In the genomic region with DNA sequence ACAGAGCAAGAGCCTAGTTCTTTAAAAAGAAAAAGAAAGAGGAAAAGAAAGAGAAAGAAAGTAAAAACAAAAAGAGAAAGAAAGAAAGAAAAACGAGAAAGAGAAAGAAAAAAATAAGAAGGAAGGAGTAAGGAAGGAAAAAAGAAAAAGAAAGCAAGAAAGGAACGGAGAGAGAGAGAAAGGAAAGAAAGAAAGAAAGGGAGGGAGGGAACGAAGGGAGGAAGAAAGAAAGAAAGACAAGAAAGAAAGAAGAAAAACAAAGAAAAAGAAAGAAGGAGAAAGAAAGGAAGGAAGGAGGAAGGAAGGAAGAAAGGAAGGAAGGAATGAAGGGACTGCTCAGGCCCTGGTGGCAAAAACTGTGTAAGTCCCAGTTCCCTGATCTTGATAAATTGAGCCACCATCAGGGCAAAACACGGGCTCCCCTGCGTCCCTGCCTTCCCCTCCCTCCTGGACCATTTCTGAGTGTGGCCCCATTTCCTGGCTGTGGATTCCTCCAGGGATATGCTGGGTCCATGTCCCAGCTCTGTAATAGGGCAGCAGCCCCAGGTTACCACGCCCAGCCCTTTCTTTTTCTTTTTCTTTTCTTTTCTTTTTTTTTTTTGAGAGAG, we compare ENCODE assay signal across 25 cellular contexts. TPM values are rescaled to one million over a fixed set of nuclear protein-coding genes. Genes with fewer than 3 reads are reported as not detected.
DNase-seq lines count a peak whose midpoint lies in the region; ATAC-seq, FAIRE-seq and TF ChIP-seq lines count a peak whose summit lies in the region.
"Had no signal": no experiment of that assay in that cellular context is flagged by ENCODE, and none has a peak within 500 bp of the region (broad histone marks: within the 10 kb centered on the region; RNA-seq: fewer than 3 reads in every experiment).

No MANE protein-coding gene starts in this region.

- intact Hi-C loops in kidney (cut with DNase I): no loop called here

- H3K4me1 Mint-ChIP-seq in neural crest cell: peaks cover 45% of the 10 kb centered on the region

- peak overlapping the region; percentile 92 for H3K27ac Mint-ChIP-seq in neural crest cell (ENCODE audit: unreplicated experiment)
- H3K27ac Mint-ChIP-seq: CD4-positive, alpha-beta memory T cell had no signal

- no peak overlapping the region for H3K14ac ChIP-seq in H1 (ENCODE audit: insufficient read length)

- WGBS in H1 (ENCODE audit: extremely low coverage in 1 of 2, insufficient coverage in 1 of 2, insufficient read length in 1 of 2, insufficient replicate concordance in 2 of 2, low coverage in 1 of 2, low lambda C conversion rate in 2 of 2, missing lambda C conversion rate in 1 of 2), 2 experiments: 30 to 70% methylated on average over 1 to 6 of the region's 6 CpGs

- 0 out of 2 replicates have a peak overlapping the region, but pooled peaks have one; percentile 80 for H2BK12ac ChIP-seq in H1 (ENCODE audit: low read depth, low read length)

- TF ChIP-seq CTCF in KMS-11 (conservative IDR thresholded peaks at IDR 0.05; ENCODE audit: low read depth, low read length) (no peak), H1 (IDR thresholded peaks at IDR 0.05; ENCODE audit: control extremely low read depth in 1 of 3, insufficient read depth in 1 of 3, low read depth in 1 of 3, low read length in 3 of 3) (no peak), neural crest cell (conservative IDR thresholded peaks at IDR 0.05) (no peak), GM10266 (IDR thresholded peaks at IDR 0.05; ENCODE audit: control insufficient read depth, insufficient read depth, low read depth, missing control alignments) (no peak), kidney (IDR thresholded peaks at IDR 0.05; ENCODE audit: borderline replicate concordance, extremely low read depth, insufficient read depth) (no peak)

- no peaks in the 10 kb centered on the region for H4K20me1 ChIP-seq in KMS-11 (ENCODE audit: insufficient read depth)
- peaks cover 0 to 4% of the 10 kb centered on the region in 2 experiments for H4K20me1 ChIP-seq in H1 (replicated peaks in 1 of 2; ENCODE audit: control insufficient read depth in 1 of 2, insufficient read depth in 2 of 2, low read length in 2 of 2)
- H4K20me1 ChIP-seq: BLaER1 had no signal

- H3K56ac ChIP-seq in H1 (replicated peaks; ENCODE audit: insufficient read length, low read depth, low read length): no peak overlapping the region

- H3K4me3 ChIP-seq in KMS-11 (IDR thresholded peaks at IDR 0.05; ENCODE audit: insufficient read depth, low read depth, low read length) (no peak overlapping the region), H1 (ENCODE audit: extremely low read depth in 1 of 4, insufficient read depth in 2 of 4, low read depth in 3 of 4, low read length in 4 of 4) (no peak overlapping the region), kidney (ENCODE audit: low read length in 2 of 2) (no peak overlapping the region)
- H3K4me3 ChIP-seq: BLaER1, MG63, SJSA1 had no signal

- H4K91ac ChIP-seq in H1 (replicated peaks; ENCODE audit: insufficient read length, low read length): peak overlapping the region; percentile 91

- H2BK15ac ChIP-seq in H1 (ENCODE audit: low read length): no peak overlapping the region

- 0 out of 2 replicates have a peak overlapping the region, but pooled peaks have one; percentile 7 for H2BK5ac ChIP-seq in H1 (ENCODE audit: low read depth, low read length)

- no peaks in the 10 kb centered on the region for H3K27me3 ChIP-seq in KMS-11 (ENCODE audit: insufficient read depth, low read depth)
- no peaks in the 10 kb centered on the region for H3K27me3 ChIP-seq in H1 (replicated peaks in 1 of 4; ENCODE audit: control insufficient read depth in 3 of 4, extremely low read depth in 1 of 4, insufficient read depth in 3 of 4, low read length in 3 of 4)
- H3K27me3 ChIP-seq: BLaER1, MG63, SJSA1 had no signal

- TF ChIP-seq RAD21 in H1 (IDR thresholded peaks at IDR 0.05 in 1 of 2, conservative IDR thresholded peaks at IDR 0.05 in 1 of 2; ENCODE audit: low read depth in 2 of 2, low read length in 2 of 2): no peak

- no peak for TF ChIP-seq POLR2A in H1 (IDR thresholded peaks at IDR 0.05; ENCODE audit: control extremely low read depth in 1 of 2, low read depth in 2 of 2, low read length in 2 of 2)

- H3K18ac ChIP-seq in H1 (ENCODE audit: extremely low read depth, low read length): no peak overlapping the region; the same call in 1 of the 2 replicates

- peaks cover 32% of the 10 kb centered on the region for H3K27me3 Mint-ChIP-seq in neural crest cell (ENCODE audit: low read depth)

- H3K27ac ChIP-seq in KMS-11 (no peak overlapping the region), H1 (ENCODE audit: low read depth, low read length) (no peak overlapping the region), kidney (ENCODE audit: low read depth in 2 of 2, low read length in 2 of 2) (no peak overlapping the region)
- H3K27ac ChIP-seq: BLaER1, SJSA1 had no signal

- H3K9me3 ChIP-seq in ES-I3 (ENCODE audit: control insufficient read depth, insufficient read depth, low read length): no peaks in the 10 kb centered on the region
- H3K9me3 ChIP-seq in H1 (ENCODE audit: insufficient read depth in 2 of 2, low read depth in 1 of 2, low read length in 1 of 2): no peaks in the 10 kb centered on the region; a peak in 1 of 4 replicates
- no peaks in the 10 kb centered on the region for H3K9me3 ChIP-seq in kidney (ENCODE audit: control insufficient read depth in 1 of 2, low read length in 2 of 2)
- H3K9me3 ChIP-seq: BLaER1, MG63 had no signal

- H3K36me3 Mint-ChIP-seq in neural crest cell (ENCODE audit: low read depth): peaks cover 3% of the 10 kb centered on the region
- H3K36me3 Mint-ChIP-seq: CD4-positive, alpha-beta memory T cell had no signal

- no peaks in the 10 kb centered on the region for H3K79me1 ChIP-seq in H1 (ENCODE audit: low read depth, low read length)

- peak overlapping the region; percentile 17 for H3K9ac ChIP-seq in ES-I3 (ENCODE audit: low read depth, low read length)
- H3K9ac ChIP-seq in KMS-11: no peak overlapping the region
- H3K9ac ChIP-seq in H1 (replicated peaks in 1 of 4; ENCODE audit: extremely low read depth in 1 of 4, low read depth in 3 of 4, low read length in 3 of 4): peak overlapping the region in 1 of 4 experiments; percentile 37; a peak in 1 of 7 replicates
- H3K9ac ChIP-seq in kidney (ENCODE audit: low read length in 2 of 2): no peak overlapping the region
- H3K9ac ChIP-seq: BLaER1 had no signal

- H3K4me2 ChIP-seq in KMS-11: no peak overlapping the region
- 0 out of 4 replicates have a peak overlapping the region, but pooled peaks of 1 of the 2 experiments have one; percentile 27 for H3K4me2 ChIP-seq in H1 (ENCODE audit: insufficient read depth in 1 of 2, low read depth in 2 of 2, low read length in 2 of 2)
- H3K4me2 ChIP-seq: BLaER1 had no signal

- peak overlapping the region; percentile 66; the same call in 1 of the 2 replicates for H4K8ac ChIP-seq in H1 (ENCODE audit: extremely low read depth, insufficient read depth, low read length)

- TF ChIP-seq EP300 in H1 (IDR thresholded peaks at IDR 0.05; ENCODE audit: borderline replicate concordance in 1 of 2, low read depth in 2 of 2, low read length in 2 of 2): no peak

- H3K4me1 ChIP-seq in ES-I3 (ENCODE audit: insufficient read depth, low read length) (peaks cover 3% of the 10 kb centered on the region; the same call in 1 of the 2 replicates), KMS-11 (ENCODE audit: low read depth, poor library complexity, severe bottlenecking) (no peaks in the 10 kb centered on the region), H1 (replicated peaks in 1 of 4; ENCODE audit: control insufficient read depth in 3 of 4, insufficient read depth in 4 of 4, low read length in 3 of 4) (peaks cover 0 to 7% (median 4%) of the 10 kb centered on the region in 4 experiments; a peak in 5 of 7 replicates), kidney (ENCODE audit: control insufficient read depth in 1 of 2, insufficient read depth in 1 of 2, low read depth in 1 of 2, low read length in 2 of 2) (no peaks in the 10 kb centered on the region)
- H3K4me1 ChIP-seq: BLaER1, SJSA1 had no signal

- no peak overlapping the region for H3K23ac ChIP-seq in H1 (ENCODE audit: insufficient read length)

- no peaks in the 10 kb centered on the region for H3K9me3 Mint-ChIP-seq in neural crest cell

- H3K23me2 ChIP-seq in H1 (ENCODE audit: low read depth, low read length): no peaks in the 10 kb centered on the region

- peak overlapping the region; percentile 29 for H3K4me3 Mint-ChIP-seq in neural crest cell

- H2AFZ ChIP-seq in KMS-11 (ENCODE audit: low read depth): peak overlapping the region; percentile 18; the same call in 1 of the 2 replicates
- peak overlapping the region; percentile 97 for H2AFZ ChIP-seq in H1 (ENCODE audit: low read length)

- H2BK120ac ChIP-seq in H1 (replicated peaks; ENCODE audit: low read depth, low read length): no peak overlapping the region

- H3K79me2 ChIP-seq in KMS-11 (ENCODE audit: insufficient read depth, low read depth) (no peaks in the 10 kb centered on the region), H1 (ENCODE audit: control insufficient read depth in 1 of 2, insufficient read depth in 2 of 2, low read length in 2 of 2) (no peaks in the 10 kb centered on the region)

- H3K36me3 ChIP-seq in ES-I3 (ENCODE audit: insufficient read depth, low read length) (no peaks in the 10 kb centered on the region), KMS-11 (ENCODE audit: insufficient read depth) (no peaks in the 10 kb centered on the region), H1 (ENCODE audit: control insufficient read depth in 2 of 4, insufficient read depth in 4 of 4, low read length in 3 of 4) (no peaks in the 10 kb centered on the region), kidney (ENCODE audit: control insufficient read depth in 1 of 2, insufficient read depth in 2 of 2, low read length in 2 of 2) (no peaks in the 10 kb centered on the region)
- H3K36me3 ChIP-seq: BLaER1, MG63, SJSA1 had no signal

- POLR2A ChIA-PET in H1 (lab: Charles Lee; ENCODE audit: partially characterized antibody): no interaction called here

- peak overlapping the region; percentile 2 for H3K4ac ChIP-seq in H1 (replicated peaks; ENCODE audit: insufficient read length, low read depth, low read length)

- H2BK20ac ChIP-seq in H1 (ENCODE audit: low read length): no peak overlapping the region

- ATAC-seq in GM19452 (IDR thresholded peaks at IDR 0.05; ENCODE audit: unreplicated experiment): no peak

- H2AK5ac ChIP-seq in H1 (ENCODE audit: low read depth, low read length): no peak overlapping the region

- DNase-seq in H1 (ENCODE audit: low read depth in 1 of 2, low spot score in 2 of 2): no peak
- no peak for DNase-seq in neural crest cell (ENCODE audit: low read depth, low spot score)
- no peak for DNase-seq in GM10266 (ENCODE audit: extremely low spot score)
- DNase-seq in kidney: no peak
- DNase-seq in SKM-1 (lab: John Stamatoyannopoulos, UW; ENCODE audit: unreplicated experiment): no peak
- DNase-seq: CD4-positive, alpha-beta memory T cell; IMR-90; Kasumi-1; MG63; NCI-H1105 treated with DMSO at 0.1 percent for 48 hours; NCI-H1694 treated with DMSO at 0.1 percent for 48 hours; NCI-H2107; NCI-H510A treated with DMSO at 0.1 percent for 48 hours; NCI-H82; SW 1271 had no signal

- CTCF ChIA-PET in H1 (lab: Charles Lee; ENCODE audit: partially characterized antibody): no interaction called here

- no peak overlapping the region for H4K5ac ChIP-seq in H1 (ENCODE audit: insufficient read length, low read depth, low read length)

- FAIRE-seq in H1 (lab: Jason Lieb, UNC) (no peak), kidney (lab: Jason Lieb, UNC) (no peak)
- FAIRE-seq: A204.1, GM12891, GM19239, H54 had no signal

RNA-seq across cellular contexts. Expression of gene SHOX, which starts 44.8 kb away (rescaled TPM):
- 0.15 TPM in 1 of 2 replicates, not detected in the other for total RNA-seq in H1 (2021; fragmentation: NEBNext Ultra II Directional; extraction: Animal tissue kit (Norgen Biotek cat#: 25700))
- polyA plus RNA-seq in H1 (2011; rRNA removed) (0.05 and 0.06 TPM in 2 replicates), kidney (ENCODE audit: insufficient read depth, low read depth, low replicate concordance) (not detected)
- 0.12 TPM for polyA plus RNA-seq in H1 (2011; cell fraction: cytosol; rRNA removed)
- 0.16 TPM for polyA plus RNA-seq in H1 (2011; cell fraction: nucleus; rRNA removed)
- 0.06 to 0.09 TPM in 2 of 4 replicates, not detected in the others for polyA plus RNA-seq in H1 (2012, experiment 1 of 2)
- not detected for polyA plus RNA-seq in H1 (2012, experiment 2 of 2)
- polyA plus RNA-seq in H1 (2013, experiment 1 of 2): 0.02 TPM
- not detected for polyA plus RNA-seq in H1 (2013, experiment 2 of 2)
- polyA minus RNA-seq in H1 (2011; rRNA and poly(A)+ RNA removed): 0.05 TPM in 1 of 2 replicates, not detected in the other
- polyA minus RNA-seq in H1 (2011; cell fraction: cytosol; rRNA and poly(A)+ RNA removed): not detected
- not detected for polyA minus RNA-seq in H1 (2011; cell fraction: nucleus; rRNA and poly(A)+ RNA removed)
- total RNA-seq in neural crest cell (0.14 and 0.16 TPM in 2 replicates), kidney (not detected)
- total RNA-seq: CD4-positive, alpha-beta memory T cell; HT-29; IMR-90; SJSA1 had no signal
- polyA plus RNA-seq: CD4-positive, alpha-beta memory T cell; IMR-90 had no signal
